Comparison of ENCODE assay signal across 8 cellular contexts in genomic region chr6:10529231-10529801, GRCh38. TPM values are rescaled to one million over a fixed set of nuclear protein-coding genes. Genes with fewer than 3 reads are reported as not detected.
DNase-seq lines count a peak whose midpoint lies in the region; TF ChIP-seq lines count a peak whose summit lies in the region.
"Had no signal": no experiment of that assay in that cellular context is flagged by ENCODE, and none has a peak within 500 bp of the region (broad histone marks: within the 10 kb centered on the region; RNA-seq: fewer than 3 reads in every experiment).

No MANE protein-coding gene starts in this region.

- peaks cover 35% of the 10 kb centered on the region for H3K79me2 ChIP-seq in SU-DHL-6 (ENCODE audit: insufficient read depth, low read length)
- no peaks in the 10 kb centered on the region for H3K79me2 ChIP-seq in smooth muscle cell (ENCODE audit: low read depth)

- TF ChIP-seq CTCF in GM12875 (IDR thresholded peaks at IDR 0.05; ENCODE audit: borderline replicate concordance, insufficient read depth, low read depth, low read length) = no peak
- no peak for TF ChIP-seq CTCF in SU-DHL-6 (IDR thresholded peaks at IDR 0.05; ENCODE audit: insufficient read depth, low read length, poor library complexity, severe bottlenecking)
- TF ChIP-seq CTCF in right atrium auricular region (IDR thresholded peaks at IDR 0.05) = no peak
- no peak for TF ChIP-seq CTCF in smooth muscle cell (IDR thresholded peaks at IDR 0.05; ENCODE audit: borderline replicate concordance, insufficient read depth, poor library complexity, severe bottlenecking)

- H3K27ac ChIP-seq in SU-DHL-6 (ENCODE audit: low read depth, low read length) (peak overlapping the region; percentile 86), right atrium auricular region (peak overlapping the region in 1 of 2 donors; percentile 14), smooth muscle cell (ENCODE audit: low read depth) (no peak overlapping the region)

- H3K4me1 ChIP-seq in right atrium auricular region (no peaks in the 10 kb centered on the region), smooth muscle cell (ENCODE audit: low read depth) (no peaks in the 10 kb centered on the region)

- H3K36me3 ChIP-seq in SU-DHL-6 (ENCODE audit: low read length) = no peaks in the 10 kb centered on the region
- no peaks in the 10 kb centered on the region for H3K36me3 ChIP-seq in right atrium auricular region
- H3K36me3 ChIP-seq in smooth muscle cell (ENCODE audit: low read depth) = no peaks in the 10 kb centered on the region

- H3K27me3 ChIP-seq in SU-DHL-6 (ENCODE audit: low read length) = no peaks in the 10 kb centered on the region
- no peaks in the 10 kb centered on the region for H3K27me3 ChIP-seq in right atrium auricular region
- H3K27me3 ChIP-seq in smooth muscle cell (ENCODE audit: low read depth) = no peaks in the 10 kb centered on the region

- H3K4me3 ChIP-seq in GM12875 (ENCODE audit: low read depth, low read length) = peak overlapping the region; percentile 63
- peak overlapping the region; percentile 63 for H3K4me3 ChIP-seq in SU-DHL-6 (ENCODE audit: insufficient read depth, low read length, poor library complexity, severe bottlenecking)
- peak overlapping the region; percentile 21 to 34 for H3K4me3 ChIP-seq in right atrium auricular region
- peak overlapping the region; percentile 41 for H3K4me3 ChIP-seq in smooth muscle cell

- H4K20me1 ChIP-seq in SU-DHL-6 (ENCODE audit: low read depth, low read length) (no peaks in the 10 kb centered on the region), smooth muscle cell (ENCODE audit: low read depth) (no peaks in the 10 kb centered on the region)

- peak overlapping the region; percentile 63 for H3K9ac ChIP-seq in SU-DHL-6 (ENCODE audit: low read length)
- H3K9ac ChIP-seq in smooth muscle cell (ENCODE audit: low read depth) = no peak overlapping the region

- H3K9me2 ChIP-seq in SU-DHL-6 (replicated peaks; ENCODE audit: insufficient read depth, low read length) = no peaks in the 10 kb centered on the region

- H3K9me3 ChIP-seq in SU-DHL-6 (ENCODE audit: insufficient read depth, low read length) = no peaks in the 10 kb centered on the region
- H3K9me3 ChIP-seq in right atrium auricular region = no peaks in the 10 kb centered on the region
- no peaks in the 10 kb centered on the region for H3K9me3 ChIP-seq in smooth muscle cell (replicated peaks; ENCODE audit: low read depth)

- H3F3A ChIP-seq in SU-DHL-6 (ENCODE audit: insufficient read depth) (peaks cover 64% of the 10 kb centered on the region), smooth muscle cell (ENCODE audit: low read depth) (no peaks in the 10 kb centered on the region)

- H2AFZ ChIP-seq in SU-DHL-6 (ENCODE audit: low read depth, low read length, severe bottlenecking) (peak overlapping the region; percentile 57), smooth muscle cell (ENCODE audit: low read depth) (no peak overlapping the region)

- H3K4me2 ChIP-seq in SU-DHL-6 (ENCODE audit: low read depth, low read length, poor library complexity, severe bottlenecking) (peak overlapping the region; percentile 63), smooth muscle cell (no peak overlapping the region)

- WGBS in smooth muscle cell (ENCODE audit: low lambda C conversion rate) = 86% methylated on average over 16 of the region's 16 CpGs

- DNase-seq in right atrium auricular region (ENCODE audit: low spot score) = no peak
- no peak for DNase-seq in smooth muscle cell (lab: John Stamatoyannopoulos, UW; ENCODE audit: unreplicated experiment)
- DNase-seq in amygdala (lab: John Stamatoyannopoulos, UW) = no peak
- no peak for DNase-seq in cerebellar nuclear complex (lab: John Stamatoyannopoulos, UW)
- no peak for DNase-seq in NCI-H1417 treated with DMSO at 0.1 percent for 48 hours (lab: John Stamatoyannopoulos, UW)
- DNase-seq: IMR-90 had no signal

RNA-seq across cellular contexts. Expression of gene GCNT2, which starts 8.2 kb away (rescaled TPM):
- total RNA-seq in right atrium auricular region (10 to 100 TPM in 1 of 2 donors, 1 to 10 TPM in 1; 3.3 to 13.5 TPM), smooth muscle cell (2.4 and 3.6 TPM in 2 replicates)
- 0.13 and 3.0 TPM in 2 replicates for polyA plus RNA-seq in smooth muscle cell
